In genomic region chr13:96020155-96020575, GRCh38 we compare ENCODE assay signal across 10 cellular contexts. TPM values are rescaled to one million over a fixed set of nuclear protein-coding genes. Genes with fewer than 3 reads are reported as not detected.
DNase-seq lines count a peak whose midpoint lies in the region; ATAC-seq and TF ChIP-seq lines count a peak whose summit lies in the region.
"Had no signal": no experiment of that assay in that cellular context is flagged by ENCODE, and none has a peak within 500 bp of the region (broad histone marks: within the 10 kb centered on the region; RNA-seq: fewer than 3 reads in every experiment).

No MANE protein-coding gene starts in this region.

- H3K9me3 Mint-ChIP-seq in activated B cell treated with CpG ODN at 0.5 μM for 24 hours, result peaks cover 4% of the 10 kb centered on the region

- no peak overlapping the region for H3K27ac ChIP-seq in heart left ventricle
- H3K27ac ChIP-seq: SJSA1, skin epidermis had no signal

- POLR2A ChIA-PET in activated B cell treated with CpG ODN at 0.5 μM for 24 hours (lab: Charles Lee), result no interaction called here

- H3K36me3 Mint-ChIP-seq in activated B cell treated with CpG ODN at 0.5 μM for 24 hours (ENCODE audit: low read depth), result peaks cover 4% of the 10 kb centered on the region

- no peak overlapping the region for H3K4me3 Mint-ChIP-seq in activated B cell treated with CpG ODN at 0.5 μM for 24 hours

- intact Hi-C loops in activated B cell treated with CpG ODN at 0.5 μM for 24 hours (cut with micrococcal nuclease) (loop anchor here (1.0 to 2.0 kb wide), 2 partner anchors 209 to 1009 kb away; no protein-coding TSS in a partner anchor), heart left ventricle (cut with DNase I) (loop anchor here in 9 of 10 donors (1.0 to 10.0 kb wide), 11 partner anchors 205 to 939 kb away; no protein-coding TSS in a partner anchor)

- CTCF ChIA-PET in activated B cell treated with CpG ODN at 0.5 μM for 24 hours (lab: Charles Lee), result interaction anchor here (1.0 to 1.4 kb wide), 5 partner anchors 55 to 1008 kb away, joined by 3 to 14 read pairs (median 3); no protein-coding TSS in a partner anchor

- peak; percentile 79 for ATAC-seq in GM18873 (IDR thresholded peaks at IDR 0.05; ENCODE audit: low FRiP score, unreplicated experiment)
- peak; percentile 91 for ATAC-seq in HG03045 (IDR thresholded peaks at IDR 0.05; ENCODE audit: unreplicated experiment)
- ATAC-seq in activated B cell treated with CpG ODN at 0.5 μM for 24 hours (ENCODE audit: low read depth), result peak; percentile 28
- ATAC-seq in heart left ventricle, result peak in 3 of 4 donors; percentile 85 to 88 (median 86)

- H3K4me1 Mint-ChIP-seq in activated B cell treated with CpG ODN at 0.5 μM for 24 hours, result no peaks in the 10 kb centered on the region

- WGBS in heart left ventricle, 4 donors, result 32 to 51% (median 38%) methylated on average over 3 of the region's 3 CpGs

- H3K36me3 ChIP-seq in heart left ventricle, result peaks cover 0 to 20% (median 7%) of the 10 kb centered on the region in 9 donors

- H3K27me3 Mint-ChIP-seq in activated B cell treated with CpG ODN at 0.5 μM for 24 hours, result no peaks in the 10 kb centered on the region

- no peak for TF ChIP-seq CTCF in activated B cell treated with CpG ODN at 0.5 μM for 24 hours (IDR thresholded peaks at IDR 0.05)
- peak; percentile 26 to 72 (median 60) for TF ChIP-seq CTCF in heart left ventricle (IDR thresholded peaks at IDR 0.05)

- H3K4me3 ChIP-seq in heart left ventricle (no peak overlapping the region), skeletal muscle cell (ENCODE audit: low read depth, low read length) (no peak overlapping the region)
- H3K4me3 ChIP-seq: SJSA1, skin epidermis had no signal

- no peaks in the 10 kb centered on the region for H3K27me3 ChIP-seq in heart left ventricle
- H3K27me3 ChIP-seq: SJSA1 had no signal

- H3K4me1 ChIP-seq in heart left ventricle, result no peaks in the 10 kb centered on the region
- H3K4me1 ChIP-seq: SJSA1 had no signal

- peaks cover 0 to 19% (median 8%) of the 10 kb centered on the region in 12 donors for H3K9me3 ChIP-seq in heart left ventricle
- H3K9me3 ChIP-seq: SJSA1 had no signal

- no peak for TF ChIP-seq POLR2A in heart left ventricle (IDR thresholded peaks at IDR 0.05)

- DNase-seq in COLO668 (lab: John Stamatoyannopoulos, UW; ENCODE audit: unreplicated experiment), result peak; percentile 60
- DNase-seq in NCI-H2081 (lab: John Stamatoyannopoulos, UW), result peak; percentile 54 to 69
- no peak for DNase-seq in activated B cell treated with CpG ODN at 0.5 μM for 24 hours
- DNase-seq in heart left ventricle, result peak in 1 of 5 donors; percentile 12
- peak; percentile 39 for DNase-seq in skeletal muscle cell (ENCODE audit: low read depth)
- DNase-seq in activated effector memory CD4-positive, alpha-beta T cell treated with Interleukin-2 at 50 U/mL for 16 hours, result no peak

- no peak overlapping the region for H3K27ac Mint-ChIP-seq in activated B cell treated with CpG ODN at 0.5 μM for 24 hours

RNA-seq across cellular contexts. Expression of gene UGGT2, which starts 33.0 kb away (rescaled TPM):
- total RNA-seq in activated B cell treated with CpG ODN at 0.5 μM for 24 hours, result 4.9 and 6.5 TPM in 2 replicates
- total RNA-seq in heart left ventricle, result 10 to 100 TPM in 8 of 9 donors, 1 to 10 TPM in 1; 9.6 to 15.9 (median 13.5) TPM
- polyA plus RNA-seq in heart left ventricle, result 1 to 10 TPM; 4.3 to 5.7 TPM

Comparison
In these comparisons a context has a peak if more than half of its experiments do, and no peak if none do; other contexts are left out.
1. DNase-seq: peak in COLO668 (single experiment), NCI-H2081 (2 of 2) and skeletal muscle cell (single experiment); none in activated B cell treated with CpG ODN at 0.5 μM for 24 hours (single experiment) and activated effector memory CD4-positive, alpha-beta T cell treated with Interleukin-2 at 50 U/mL for 16 hours (single experiment).
2. ATAC-seq: peak in every context shown above with its lines; median percentile 91 in HG03045; 86 in heart left ventricle; 79 in GM18873; 28 in activated B cell treated with CpG ODN at 0.5 μM for 24 hours.